10 cellular contexts compared by ENCODE assay signal in genomic region chr2:148565272-148565894, GRCh38.
DNase-seq lines count a peak whose midpoint lies in the region; ATAC-seq, FAIRE-seq and TF ChIP-seq lines count a peak whose summit lies in the region.
"Had no signal": no experiment of that assay in that cellular context is flagged by ENCODE, and none has a peak within 500 bp of the region (broad histone marks: within the 10 kb centered on the region; RNA-seq: fewer than 3 reads in every experiment).

No MANE protein-coding gene starts in this region.

- H3K36me3 ChIP-seq in GM06990 (ENCODE audit: control insufficient read depth, insufficient read depth, low read length) (no peaks in the 10 kb centered on the region), Loucy (ENCODE audit: insufficient read depth, low read length) (no peaks in the 10 kb centered on the region), GM12878 (ENCODE audit: control insufficient read depth in 2 of 2, insufficient read depth in 2 of 2, low read length in 1 of 2) (no peaks in the 10 kb centered on the region), right lobe of liver (no peaks in the 10 kb centered on the region)

- no peaks in the 10 kb centered on the region for H3K9me3 ChIP-seq in Loucy (ENCODE audit: insufficient read depth, low read depth, low read length)
- H3K9me3 ChIP-seq in GM12878 (replicated peaks; ENCODE audit: control insufficient read depth, insufficient read depth, low read length) = no peaks in the 10 kb centered on the region
- no peaks in the 10 kb centered on the region for H3K9me3 ChIP-seq in right lobe of liver

- no TSS peak for BruUV-seq in GM12878 (replicated peaks; lab: Mats Ljungman, UMichigan)

- H3K4me3 ChIP-seq in GM06990 (replicated peaks; ENCODE audit: low read depth, low read length) (no peak overlapping the region), Loucy (ENCODE audit: low read length, poor library complexity, severe bottlenecking) (no peak overlapping the region), GM12878 (no peak overlapping the region), right lobe of liver (no peak overlapping the region)

- H4K20me1 ChIP-seq in Loucy (ENCODE audit: insufficient read depth, low read length, poor library complexity, severe bottlenecking) (no peaks in the 10 kb centered on the region), GM12878 (ENCODE audit: control insufficient read depth, insufficient read depth) (no peaks in the 10 kb centered on the region)

- TF ChIP-seq POLR2A in GM12878 (IDR thresholded peaks at IDR 0.05; ENCODE audit: low read depth, low read length) = no peak
- TF ChIP-seq POLR2A in right lobe of liver (IDR thresholded peaks at IDR 0.05) = no peak

- intact Hi-C loops in GM12878 (cut with micrococcal nuclease; ENCODE audit: unreplicated experiment) = loop anchor here (5.0 kb wide), 1 partner anchor 427 kb away; no protein-coding TSS in a partner anchor
- intact Hi-C loops in right lobe of liver (cut with DNase I) = no loop called here

- no peak for TF ChIP-seq EP300 in GM12878 (IDR thresholded peaks at IDR 0.05; ENCODE audit: borderline replicate concordance in 1 of 2, control insufficient read depth in 1 of 2, low read depth in 2 of 2, low read length in 2 of 2)

- SMC1A ChIA-PET in GM12878 (lab: Charles Lee; ENCODE audit: uncharacterized antibody, unreplicated experiment) = interaction anchor here (0.6 kb wide), 1 partner anchor 420 kb away, joined by 3 read pairs; no protein-coding TSS in a partner anchor

- H3K9me2 ChIP-seq in Loucy (replicated peaks; ENCODE audit: low read depth, low read length) = no peaks in the 10 kb centered on the region

- H3K27me3 ChIP-seq in GM06990 (replicated peaks; ENCODE audit: control insufficient read depth, insufficient read depth, low read length) (no peaks in the 10 kb centered on the region; the same call in 1 of the 2 replicates), Loucy (ENCODE audit: insufficient read depth, low read length, poor library complexity, severe bottlenecking) (no peaks in the 10 kb centered on the region), GM12878 (replicated peaks in 1 of 2; ENCODE audit: control insufficient read depth in 2 of 2, insufficient read depth in 2 of 2, low read length in 1 of 2) (no peaks in the 10 kb centered on the region; a peak in 1 of 4 replicates), right lobe of liver (no peaks in the 10 kb centered on the region)

- POLR2A ChIA-PET in GM12878 (lab: Charles Lee) = no interaction called here

- no peak for DNase-seq in GM06990 (ENCODE audit: extremely low read depth, insufficient read length)
- no peak for DNase-seq in GM12878 (ENCODE audit: low read depth, low spot score)
- no peak for DNase-seq in right lobe of liver
- DNase-seq in SIG-M5 treated with dmso at 0.1 percent for 504 hours (lab: John Stamatoyannopoulos, UW; ENCODE audit: unreplicated experiment) = no peak
- no peak for DNase-seq in NCI-H226
- DNase-seq in stimulated activated CD8-positive, alpha-beta memory T cell treated with anti-CD3 and anti-CD28 coated beads, Interleukin-4, amount 100 ng/mL, for 48 hours = no peak
- DNase-seq in NCI-H1436 (lab: John Stamatoyannopoulos, UW) = no peak
- DNase-seq: activated naive CD4-positive, alpha-beta T cell treated with Interleukin-2 at 50 U/mL for 16 hours; NCI-H187 had no signal

- WGBS in GM12878 (ENCODE audit: insufficient coverage, insufficient replicate concordance, low lambda C conversion rate, missing lambda C conversion rate) = 36% methylated on average over 4 of the region's 4 CpGs
- WGBS in right lobe of liver (ENCODE audit: insufficient coverage, low coverage, low lambda C conversion rate, missing lambda C conversion rate) = 60% methylated on average over 4 of the region's 4 CpGs

- no peak for FAIRE-seq in GM12878 (lab: Jason Lieb, UNC)

- TF ChIP-seq RAD21 in GM12878 (IDR thresholded peaks at IDR 0.05; ENCODE audit: insufficient read depth, low read depth, low read length) = peak; percentile 57

- H3K9ac ChIP-seq in Loucy (ENCODE audit: low read depth, low read length, poor library complexity, severe bottlenecking) = no peak overlapping the region
- no peak overlapping the region for H3K9ac ChIP-seq in GM12878 (ENCODE audit: control insufficient read depth, insufficient read depth, low read length)

- no peak for ATAC-seq in GM12878
- ATAC-seq in right lobe of liver = peak in 3 of 4 donors; percentile 33 to 42 (median 34)

- no peaks in the 10 kb centered on the region for H3K79me2 ChIP-seq in Loucy (ENCODE audit: insufficient read depth, low read length)
- no peaks in the 10 kb centered on the region for H3K79me2 ChIP-seq in GM12878 (ENCODE audit: control insufficient read depth, insufficient read depth, low read length)

- TF ChIP-seq CTCF in GM06990 (IDR thresholded peaks at IDR 0.05; ENCODE audit: insufficient read depth, low read length, poor library complexity, severe bottlenecking) (peak; percentile 33), Loucy (conservative IDR thresholded peaks at IDR 0.05; ENCODE audit: low read length) (peak; percentile 50), GM12878 (IDR thresholded peaks at IDR 0.05 in 2 of 3, conservative IDR thresholded peaks at IDR 0.05 in 1 of 3; ENCODE audit: control insufficient read depth in 2 of 3, extremely low read depth in 1 of 3, insufficient read depth in 1 of 3, low read depth in 3 of 3, low read length in 3 of 3) (peak in 2 of 3 experiments; percentile 25 to 31; a peak in 3 of 6 replicates), right lobe of liver (IDR thresholded peaks at IDR 0.05) (peak; percentile 10 to 28 (median 20))

- H3K4me1 ChIP-seq in Loucy (ENCODE audit: insufficient read depth, low read length, poor library complexity, severe bottlenecking) = peaks cover 6% of the 10 kb centered on the region
- no peaks in the 10 kb centered on the region for H3K4me1 ChIP-seq in GM12878 (ENCODE audit: control insufficient read depth, insufficient read depth, low read length)
- H3K4me1 ChIP-seq in right lobe of liver = no peaks in the 10 kb centered on the region

- in situ Hi-C loops in GM12878 (cut with MboI) = no loop called here

- no peak overlapping the region for H3K27ac ChIP-seq in GM12878 (ENCODE audit: control insufficient read depth, insufficient read depth)
- no peak overlapping the region for H3K27ac ChIP-seq in right lobe of liver

- no peak overlapping the region for H3K4me2 ChIP-seq in Loucy (ENCODE audit: low read depth, low read length, poor library complexity, severe bottlenecking)
- no peak overlapping the region for H3K4me2 ChIP-seq in GM12878 (ENCODE audit: control insufficient read depth, insufficient read depth)

- RAD21 ChIA-PET in GM12878 (lab: Charles Lee; ENCODE audit: unreplicated experiment) = no interaction called here

- H2AFZ ChIP-seq in Loucy (ENCODE audit: low read length) (no peak overlapping the region), GM12878 (ENCODE audit: control insufficient read depth, low read depth, low read length) (no peak overlapping the region)

- CTCF ChIA-PET in GM12878 (lab: Yijun Ruan, JAX) = no interaction called here

- H3F3A ChIP-seq in Loucy (ENCODE audit: low read depth) = no peaks in the 10 kb centered on the region

TF ChIP-seq in GM12878, 131 proteins besides CTCF, POLR2A, EP300 and RAD21:
- TF ChIP-seq TARDBP (IDR thresholded peaks at IDR 0.05; ENCODE audit: borderline replicate concordance) = no peak
- TF ChIP-seq SMC3 (IDR thresholded peaks at IDR 0.05; ENCODE audit: borderline replicate concordance, low read length) = peak; percentile 25; the same call in 1 of the 2 replicates
